In the genomic region with DNA sequence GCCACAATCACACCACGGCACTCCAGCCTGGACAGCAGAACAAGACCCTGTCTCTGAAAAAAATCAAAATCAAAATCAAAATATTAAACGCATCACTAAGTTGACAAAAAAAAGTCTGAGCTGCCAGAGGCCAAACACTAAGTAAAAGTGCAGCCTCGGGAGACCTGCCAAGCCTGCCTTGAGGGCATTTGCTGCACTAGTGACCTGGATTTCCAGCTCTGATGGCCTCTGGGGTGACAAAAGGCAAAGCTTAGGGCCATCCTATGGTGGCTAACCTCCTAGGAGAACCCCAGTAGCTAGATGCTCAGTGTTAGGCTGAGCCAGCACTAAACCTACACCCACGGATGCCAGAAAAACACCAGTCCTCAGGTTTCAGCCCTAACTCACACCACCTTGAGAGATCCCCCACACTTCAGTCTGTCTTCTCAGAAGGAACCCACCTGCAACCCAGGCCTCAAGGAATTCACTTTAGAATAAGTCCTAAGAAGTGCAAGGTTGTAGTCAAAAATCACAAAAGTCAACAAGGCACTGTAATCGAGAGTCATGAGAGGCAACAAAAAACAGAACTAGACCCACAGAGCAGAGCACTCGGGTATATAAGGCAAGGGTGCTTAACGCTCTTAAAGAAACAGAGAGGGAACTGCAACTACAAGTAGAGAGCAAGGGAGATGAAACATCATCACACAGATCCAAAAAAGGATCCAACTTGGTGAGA, we compare ENCODE assay signal across 16 cellular contexts.
"Had no signal": no experiment of that assay in that cellular context is flagged by ENCODE, and none has a peak within 500 bp of the region (broad histone marks: within the 10 kb centered on the region; RNA-seq: fewer than 3 reads in every experiment).

No MANE protein-coding gene starts in this region.

- DNase-seq: activated CD4-positive, alpha-beta T cell treated with anti-CD3 and anti-CD28 coated beads for 4 hours; activated gamma-delta T cell; activated naive CD8-positive, alpha-beta T cell treated with anti-CD3 and anti-CD28 coated beads, Interleukin-2, amount 50 U/mL, for 24 hours; activated T-cell treated with anti-CD3 and anti-CD28 coated beads, Interleukin-2, amount 50 U/mL, for 4 hours; central memory CD4-positive, alpha-beta T cell; midbrain; right cardiac atrium; T-cell; transverse colon had no signal

- H3K27ac Mint-ChIP-seq: activated naive CD8-positive, alpha-beta T cell treated with anti-CD3 and anti-CD28 coated beads, Interleukin-2, amount 50 U/mL, for 24 hours; dendritic cell treated with granulocyte-macrophage colony-stimulating factor and Interleukin-4, amounts not matched to agents 40 ng/mL and 50 ng/mL, for 4 days; naive thymus-derived CD4-positive, alpha-beta T cell; T-cell had no signal

- H3K36me3 Mint-ChIP-seq: stimulated activated effector memory CD8-positive, alpha-beta T cell treated with anti-CD3 and anti-CD28 coated beads, Interleukin-12 subunit alpha, Interleukin-12 subunit beta, amount 100 ng/mL, for 72 hours had no signal

- H3K4me1 ChIP-seq: transverse colon had no signal

- H3K36me3 ChIP-seq: transverse colon had no signal

- ATAC-seq: activated naive CD8-positive, alpha-beta T cell treated with anti-CD3 and anti-CD28 coated beads, Interleukin-2, amount 50 U/mL, for 24 hours; activated T-cell treated with anti-CD3 and anti-CD28 coated beads, Interleukin-2, amount 50 U/mL, for 4 hours; esophagus mucosa; naive thymus-derived CD4-positive, alpha-beta T cell; right cardiac atrium; stimulated activated effector memory CD8-positive, alpha-beta T cell treated with anti-CD3 and anti-CD28 coated beads, Interleukin-12 subunit alpha, Interleukin-12 subunit beta, amount 100 ng/mL, for 72 hours; T-cell had no signal

- H3K27me3 ChIP-seq: transverse colon had no signal

- H3K27me3 Mint-ChIP-seq: activated naive CD8-positive, alpha-beta T cell treated with anti-CD3 and anti-CD28 coated beads, Interleukin-2, amount 50 U/mL, for 24 hours; dendritic cell treated with granulocyte-macrophage colony-stimulating factor and Interleukin-4, amounts not matched to agents 40 ng/mL and 50 ng/mL, for 4 days; naive thymus-derived CD4-positive, alpha-beta T cell; T-cell had no signal

- H3K9me3 ChIP-seq: transverse colon had no signal

- H3K27ac ChIP-seq: SK-N-MC, transverse colon had no signal

- H3K4me3 Mint-ChIP-seq: activated naive CD8-positive, alpha-beta T cell treated with anti-CD3 and anti-CD28 coated beads, Interleukin-2, amount 50 U/mL, for 24 hours; activated T-cell treated with anti-CD3 and anti-CD28 coated beads, Interleukin-2, amount 50 U/mL, for 4 hours; dendritic cell treated with granulocyte-macrophage colony-stimulating factor and Interleukin-4, amounts not matched to agents 40 ng/mL and 50 ng/mL, for 4 days; naive thymus-derived CD4-positive, alpha-beta T cell; stimulated activated effector memory CD8-positive, alpha-beta T cell treated with anti-CD3 and anti-CD28 coated beads, Interleukin-12 subunit alpha, Interleukin-12 subunit beta, amount 100 ng/mL, for 72 hours; T-cell had no signal

- H3K9me3 Mint-ChIP-seq: activated naive CD8-positive, alpha-beta T cell treated with anti-CD3 and anti-CD28 coated beads, Interleukin-2, amount 50 U/mL, for 24 hours; activated T-cell treated with anti-CD3 and anti-CD28 coated beads, Interleukin-2, amount 50 U/mL, for 4 hours; stimulated activated effector memory CD8-positive, alpha-beta T cell treated with anti-CD3 and anti-CD28 coated beads, Interleukin-12 subunit alpha, Interleukin-12 subunit beta, amount 100 ng/mL, for 72 hours; T-cell had no signal

- H3K4me3 ChIP-seq: lung, SK-N-MC, smooth muscle cell, transverse colon had no signal

- H3K4me1 Mint-ChIP-seq: activated naive CD8-positive, alpha-beta T cell treated with anti-CD3 and anti-CD28 coated beads, Interleukin-2, amount 50 U/mL, for 24 hours had no signal
